Comparison of ENCODE assay signal across 9 cellular contexts in the genomic region with DNA sequence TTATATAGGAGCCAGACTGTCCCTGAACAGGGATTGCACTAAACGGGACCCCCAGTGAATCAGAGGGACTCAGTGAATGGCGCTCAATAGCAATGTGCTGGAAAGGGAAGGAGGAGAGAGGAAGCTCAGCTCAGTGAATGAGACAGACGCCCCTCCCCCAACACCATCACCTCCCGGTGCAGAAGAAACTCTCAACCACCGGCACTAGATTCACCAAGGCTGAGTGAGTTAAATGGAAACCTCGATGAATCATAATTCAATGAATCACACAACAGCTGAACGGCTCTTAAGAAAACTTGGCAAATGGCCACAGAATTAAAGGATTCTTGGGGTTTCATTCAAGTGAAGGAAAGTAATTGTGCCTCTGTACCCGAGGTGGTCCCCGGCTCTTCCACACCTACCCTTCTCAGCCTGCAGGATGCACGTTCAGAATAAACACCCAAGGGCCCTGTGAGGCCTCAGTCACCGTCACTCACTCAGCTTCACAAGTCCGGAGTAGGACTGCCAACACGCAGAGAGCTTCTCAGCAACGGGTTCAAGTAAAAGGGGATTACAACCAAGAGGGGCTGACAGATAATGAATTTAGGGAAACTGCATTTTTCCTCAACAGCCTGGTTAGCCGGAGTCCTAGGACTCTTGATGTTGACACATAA. TPM values are rescaled to one million over a fixed set of nuclear protein-coding genes. Genes with fewer than 3 reads are reported as not detected.
DNase-seq lines count a peak whose midpoint lies in the region; ATAC-seq and TF ChIP-seq lines count a peak whose summit lies in the region.
"Had no signal": no experiment of that assay in that cellular context is flagged by ENCODE, and none has a peak within 500 bp of the region (broad histone marks: within the 10 kb centered on the region; RNA-seq: fewer than 3 reads in every experiment).

No MANE protein-coding gene starts in this region.

- H3K4me1 ChIP-seq in CD8-positive, alpha-beta memory T cell (ENCODE audit: insufficient read depth, low read length), result no peaks in the 10 kb centered on the region

- CTCF ChIA-PET in CD8-positive, alpha-beta memory T cell (lab: Charles Lee), result no interaction called here

- H3K36me3 Mint-ChIP-seq in CD8-positive, alpha-beta memory T cell, result no peaks in the 10 kb centered on the region

- peaks cover 4 to 11% of the 10 kb centered on the region in 2 donors for H3K27me3 Mint-ChIP-seq in CD8-positive, alpha-beta memory T cell

- POLR2A ChIA-PET in CD8-positive, alpha-beta memory T cell (lab: Charles Lee), result no interaction called here

- no peak for TF ChIP-seq CTCF in AG09319 (IDR thresholded peaks at IDR 0.05; ENCODE audit: low read depth, low read length)
- no peak for TF ChIP-seq CTCF in kidney epithelial cell (IDR thresholded peaks at IDR 0.05; ENCODE audit: insufficient read depth, low read length, poor library complexity, severe bottlenecking)

- no peaks in the 10 kb centered on the region for H3K9me3 Mint-ChIP-seq in CD8-positive, alpha-beta memory T cell

- H3K9me3 ChIP-seq in CD8-positive, alpha-beta memory T cell (ENCODE audit: low read length), result no peaks in the 10 kb centered on the region

- H3K4me1 Mint-ChIP-seq in CD8-positive, alpha-beta memory T cell, result peaks cover 15 to 24% (median 17%) of the 10 kb centered on the region in 3 donors

- H3K36me3 ChIP-seq in kidney epithelial cell (ENCODE audit: control insufficient read depth, insufficient read depth, low read length) (no peaks in the 10 kb centered on the region), H7 (replicated peaks; ENCODE audit: control insufficient read depth, insufficient read depth, low read length) (peaks cover 16% of the 10 kb centered on the region)
- no peaks in the 10 kb centered on the region for H3K36me3 ChIP-seq in CD8-positive, alpha-beta memory T cell (ENCODE audit: insufficient read depth, low read length)

- no peak overlapping the region for H3K27ac ChIP-seq in CD8-positive, alpha-beta memory T cell (ENCODE audit: low read depth, low read length)

- H3K4me3 Mint-ChIP-seq in CD8-positive, alpha-beta memory T cell, result no peak overlapping the region

- H3K4me3 ChIP-seq in kidney epithelial cell (ENCODE audit: low read depth, low read length), result no peak overlapping the region
- H3K4me3 ChIP-seq in H7 (ENCODE audit: insufficient read depth, low read depth, low read length), result no peak overlapping the region
- H3K4me3 ChIP-seq in CD8-positive, alpha-beta memory T cell (ENCODE audit: low read length), result no peak overlapping the region

- H3K27me3 ChIP-seq in kidney epithelial cell (ENCODE audit: control insufficient read depth, insufficient read depth, low read length), result no peaks in the 10 kb centered on the region
- H3K27me3 ChIP-seq in H7 (ENCODE audit: control insufficient read depth, insufficient read depth, low read length), result no peaks in the 10 kb centered on the region
- peaks cover 4% of the 10 kb centered on the region for H3K27me3 ChIP-seq in CD8-positive, alpha-beta memory T cell (ENCODE audit: insufficient read depth, low read length, poor library complexity, severe bottlenecking)

- no peak for ATAC-seq in GM21717 (IDR thresholded peaks at IDR 0.05; ENCODE audit: unreplicated experiment)

- H3K27ac Mint-ChIP-seq in CD8-positive, alpha-beta memory T cell, result no peak overlapping the region

- DNase-seq in AG09319 (ENCODE audit: extremely low read depth, low read depth), result peak; percentile 4
- DNase-seq in HT1080 (ENCODE audit: low read depth), result peak; percentile 94
- DNase-seq in activated T-cell treated with anti-CD3 and anti-CD28 coated beads, Interleukin-2, amount 50 U/mL, for 48 hours, result peak; percentile 63 to 73
- DNase-seq in kidney epithelial cell (ENCODE audit: low read depth), result peak; percentile 92
- DNase-seq in H7, result no peak
- DNase-seq in ecto neural progenitor cell (ENCODE audit: low spot score), result no peak
- DNase-seq in CD8-positive, alpha-beta memory T cell, result no peak
- DNase-seq: NCI-H82 had no signal

RNA-seq across cellular contexts. Expression of a gene that starts 29.3 kb away (rescaled TPM):
- total RNA-seq in HT1080 (2014; rRNA removed; shearing (Covaris generic)), result 0.05 TPM in 1 of 2 replicates, not detected in the other
- polyA plus RNA-seq in HT1080 (2015; cell fraction: cytosol; rRNA removed), result not detected in 2 replicates
- 0.09 TPM in 1 of 2 replicates, not detected in the other for polyA plus RNA-seq in HT1080 (2015; cell fraction: nucleus; rRNA removed)
- 15.4 and 16.5 TPM in 2 replicates for total RNA-seq in kidney epithelial cell
- 101 and 106 TPM in 2 replicates for total RNA-seq in H7 (2014; rRNA removed; shearing (Covaris generic))
- total RNA-seq in CD8-positive, alpha-beta memory T cell, result not detected
- polyA plus RNA-seq in CD8-positive, alpha-beta memory T cell, result 0.10 TPM

Comparison
In these comparisons a context has a peak if more than half of its experiments do, and no peak if none do; other contexts are left out.
1. DNase-seq: peak in AG09319 (single experiment), HT1080 (single experiment), activated T-cell treated with anti-CD3 and anti-CD28 coated beads, Interleukin-2, amount 50 U/mL, for 48 hours (2 of 2) and kidney epithelial cell (single experiment); none in H7 (single experiment), ecto neural progenitor cell (single experiment) and CD8-positive, alpha-beta memory T cell (0 of 5).
2. RNA of a gene that starts 29.3 kb away (total RNA-seq): 101 to 106 TPM in H7 and 15.4 to 16.5 TPM in kidney epithelial cell; 0.05 TPM in HT1080 and not detected in CD8-positive, alpha-beta memory T cell; every median in the first group is over 10 times any median in the second.